In genomic region chr14:66610154-66610563, GRCh38 we compare ENCODE assay signal across 10 cellular contexts.
A peak's percentile ranks its signal among the peaks of the same experiment; 100 is the strongest.
DNase-seq lines count a peak whose midpoint lies in the region; ATAC-seq and TF ChIP-seq lines count a peak whose summit lies in the region.
"Had no signal": no experiment of that assay in that cellular context is flagged by ENCODE, and none has a peak within 500 bp of the region (broad histone marks: within the 10 kb centered on the region; RNA-seq: fewer than 3 reads in every experiment).

No MANE protein-coding gene starts in this region.

- H3K79me2 ChIP-seq in HCT116 (ENCODE audit: insufficient read depth, low read length): peaks cover 94% of the 10 kb centered on the region

- H3K4me1 ChIP-seq in HCT116 (ENCODE audit: control insufficient read depth in 1 of 2, insufficient read depth in 2 of 2, low read length in 2 of 2): peaks cover 0 to 3% of the 10 kb centered on the region in 2 experiments; a peak in 1 of 4 replicates
- no peaks in the 10 kb centered on the region for H3K4me1 ChIP-seq in iPS-20b (ENCODE audit: insufficient read depth, low read length)

- H3K36me3 Mint-ChIP-seq in T-helper 2 cell treated with Interferon-gamma antibody and Interleukin-4, amounts not matched to agents 5 μg/mL and 100 μg/mL, for 36 hours (ENCODE audit: low read depth): no peaks in the 10 kb centered on the region

- no peaks in the 10 kb centered on the region for H3K9me3 Mint-ChIP-seq in T-helper 2 cell treated with Interferon-gamma antibody and Interleukin-4, amounts not matched to agents 5 μg/mL and 100 μg/mL, for 36 hours

- ATAC-seq in HCT116 (peak; percentile 81), GM18873 (IDR thresholded peaks at IDR 0.05; ENCODE audit: low FRiP score, unreplicated experiment) (no peak), HG02884 (IDR thresholded peaks at IDR 0.05; ENCODE audit: unreplicated experiment) (no peak)

- intact Hi-C loops in HCT116 (cut with micrococcal nuclease): no loop called here

- no peak for TF ChIP-seq POLR2A in HCT116 (IDR thresholded peaks at IDR 0.05; ENCODE audit: borderline replicate concordance, extremely low read depth, insufficient read depth, insufficient read length)

- DNase-seq in DMS53 (lab: John Stamatoyannopoulos, UW) (peak; percentile 20), HCT116 (ENCODE audit: low read depth, low spot score) (peak; percentile 49), NCI-H1092 (lab: John Stamatoyannopoulos, UW) (no peak), GF-D8 (lab: John Stamatoyannopoulos, UW) (no peak)
- no peak for DNase-seq in T-helper 2 cell treated with Interferon-gamma antibody and Interleukin-4, amounts not matched to agents 5 μg/mL and 100 μg/mL, for 36 hours (ENCODE audit: low spot score)

- peaks cover 10% of the 10 kb centered on the region; the same call in 1 of the 2 replicates for H4K20me1 ChIP-seq in HCT116 (ENCODE audit: insufficient read depth)

- peak; percentile 45 to 73 (median 70); a peak in 5 of 6 replicates for TF ChIP-seq CTCF in HCT116 (IDR thresholded peaks at IDR 0.05 in 2 of 3, conservative IDR thresholded peaks at IDR 0.05 in 1 of 3; ENCODE audit: borderline replicate concordance in 1 of 3, insufficient read depth in 1 of 3, low read depth in 2 of 3, low read length in 2 of 3)

- H3K4me3 ChIP-seq in HCT116 (replicated peaks in 1 of 2; ENCODE audit: low read depth in 1 of 2, low read length in 2 of 2) (peak overlapping the region; percentile 6 to 8; a peak in 1 of 4 replicates), iPS-20b (ENCODE audit: low read length) (no peak overlapping the region)
- H3K4me3 ChIP-seq: lung, SK-N-MC had no signal

- no TSS peak for BruUV-seq in HCT116 (replicated peaks; lab: Mats Ljungman, UMichigan)

- H3K4me2 ChIP-seq in HCT116 (ENCODE audit: low read length): peak overlapping the region; percentile 47

- peak overlapping the region; percentile 37 for H3K27ac Mint-ChIP-seq in T-helper 2 cell treated with Interferon-gamma antibody and Interleukin-4, amounts not matched to agents 5 μg/mL and 100 μg/mL, for 36 hours

- H2AFZ ChIP-seq in HCT116 (ENCODE audit: low read depth, low read length, poor library complexity, severe bottlenecking): no peak overlapping the region

- peaks cover 9% of the 10 kb centered on the region for H3K4me1 Mint-ChIP-seq in T-helper 2 cell treated with Interferon-gamma antibody and Interleukin-4, amounts not matched to agents 5 μg/mL and 100 μg/mL, for 36 hours (ENCODE audit: low read depth)

- RAD21 ChIA-PET in HCT116 (lab: Charles Lee; ENCODE audit: low non-redundant PET in 1 of 2, low total read pairs in 2 of 2, uncharacterized antibody in 2 of 2, unreplicated experiment in 2 of 2): no interaction called here

- no peaks in the 10 kb centered on the region for H3K27me3 ChIP-seq in HCT116 (ENCODE audit: insufficient read depth, low read length)
- H3K27me3 ChIP-seq in iPS-20b (ENCODE audit: insufficient read depth, low read length): no peaks in the 10 kb centered on the region

- H3K36me3 ChIP-seq in HCT116 (ENCODE audit: control insufficient read depth in 1 of 2, insufficient read depth in 2 of 2, low read length in 2 of 2) (no peaks in the 10 kb centered on the region), iPS-20b (ENCODE audit: insufficient read depth, low read depth, low read length) (no peaks in the 10 kb centered on the region)

- H3K4me3 Mint-ChIP-seq in T-helper 2 cell treated with Interferon-gamma antibody and Interleukin-4, amounts not matched to agents 5 μg/mL and 100 μg/mL, for 36 hours: no peak overlapping the region

- POLR2A ChIA-PET in HCT116 (lab: Charles Lee): no interaction called here

- no peaks in the 10 kb centered on the region for H3K9me2 ChIP-seq in HCT116 (ENCODE audit: insufficient read depth)

- H3K9me3 ChIP-seq in HCT116 (ENCODE audit: control insufficient read depth in 1 of 2, insufficient read depth in 1 of 2, low read depth in 1 of 2, low read length in 2 of 2) (no peaks in the 10 kb centered on the region), iPS-20b (ENCODE audit: insufficient read depth, low read depth, low read length) (0 out of 2 replicates have a peak, but pooled peaks cover 5% of the 10 kb centered on the region)

- H3K27ac ChIP-seq in HCT116 (ENCODE audit: low read depth, low read length): no peak overlapping the region
- peak overlapping the region; percentile 52 for H3K27ac ChIP-seq in iPS-20b (ENCODE audit: low read length)
- H3K27ac ChIP-seq: SK-N-MC had no signal

- CTCF ChIA-PET in HCT116 (lab: Charles Lee): interaction anchor here (1.0 to 1.4 kb wide), 2 partner anchors 9 to 14 kb away, joined by 3 to 4 read pairs; no protein-coding TSS in a partner anchor

- H3K27me3 Mint-ChIP-seq in T-helper 2 cell treated with Interferon-gamma antibody and Interleukin-4, amounts not matched to agents 5 μg/mL and 100 μg/mL, for 36 hours (ENCODE audit: low read depth): peaks cover 8% of the 10 kb centered on the region

- peak; percentile 65 for TF ChIP-seq RAD21 in HCT116 (IDR thresholded peaks at IDR 0.05; ENCODE audit: low read depth)

- no peak overlapping the region for H3K9ac ChIP-seq in HCT116 (ENCODE audit: low read length)
- no peak overlapping the region for H3K9ac ChIP-seq in iPS-20b (ENCODE audit: low read depth, low read length)

TF ChIP-seq in HCT116, 20 proteins besides CTCF, POLR2A, EP300 and RAD21:
- TF ChIP-seq ELF1 (IDR thresholded peaks at IDR 0.05; ENCODE audit: borderline replicate concordance, low read depth): 0 out of 2 replicates have a peak, but pooled peaks have one; percentile 17
- peak; percentile 51 for TF ChIP-seq YY1 (IDR thresholded peaks at IDR 0.05; ENCODE audit: extremely low read depth, insufficient replicate concordance, low read depth, low read length)
- no peak for TF ChIP-seq EZH2 (IDR thresholded peaks at IDR 0.05)

Comparison
In these comparisons a context has a peak if more than half of its experiments do, and no peak if none do; other contexts are left out.
1. DNase-seq: peak in DMS53 (single experiment) and HCT116 (single experiment); none in T-helper 2 cell treated with Interferon-gamma antibody and Interleukin-4, amounts not matched to agents 5 μg/mL and 100 μg/mL, for 36 hours (single experiment), NCI-H1092 (single experiment) and GF-D8 (single experiment).